ENCODE assay signal across 16 cellular contexts in genomic region chr1:107690491-107690890, GRCh38.
DNase-seq lines count a peak whose midpoint lies in the region; ATAC-seq, FAIRE-seq and TF ChIP-seq lines count a peak whose summit lies in the region.
"Had no signal": no experiment of that assay in that cellular context is flagged by ENCODE, and none has a peak within 500 bp of the region (broad histone marks: within the 10 kb centered on the region; RNA-seq: fewer than 3 reads in every experiment).

No MANE protein-coding gene starts in this region.

- no peaks in the 10 kb centered on the region for H3K27me3 ChIP-seq in PC-3 (ENCODE audit: low read length)
- no peaks in the 10 kb centered on the region for H3K27me3 ChIP-seq in CD8-positive, alpha-beta T cell (ENCODE audit: insufficient read depth, low read length)

- H3K27me3 Mint-ChIP-seq in effector memory CD8-positive, alpha-beta T cell: no peaks in the 10 kb centered on the region
- H3K27me3 Mint-ChIP-seq in nephron progenitor cell (ENCODE audit: low read depth, poor library complexity): no peaks in the 10 kb centered on the region
- no peaks in the 10 kb centered on the region for H3K27me3 Mint-ChIP-seq in CD8-positive, alpha-beta T cell (ENCODE audit: low read depth)
- H3K27me3 Mint-ChIP-seq: IgD-negative memory B cell had no signal

- DNase-seq in PC-3: no peak
- no peak for DNase-seq in effector memory CD8-positive, alpha-beta T cell
- no peak for DNase-seq in nephron progenitor cell
- no peak for DNase-seq in HTR-8/SVneo (ENCODE audit: insufficient read length, low spot score)
- DNase-seq in CD8-positive, alpha-beta T cell: no peak
- DNase-seq: C1 segment of cervical spinal cord, DMS53, NCI-H1930, NCI-H2171 treated with DMSO at 0.1 percent for 48 hours, NCI-H748 treated with DMSO at 0.1 percent for 48 hours, SK-N-SH had no signal

- no TSS peak for BruUV-seq in PC-3 (replicated peaks; lab: Mats Ljungman, UMichigan)

- TF ChIP-seq CTCF in 22Rv1 (IDR thresholded peaks at IDR 0.05) (no peak), PC-3 (conservative IDR thresholded peaks at IDR 0.05; ENCODE audit: low read depth, low read length) (no peak), nephron progenitor cell (IDR thresholded peaks at IDR 0.05) (no peak)
- no peak for TF ChIP-seq CTCF in CD8-positive, alpha-beta T cell (IDR thresholded peaks at IDR 0.05)

- no peak overlapping the region for H3K4me3 Mint-ChIP-seq in effector memory CD8-positive, alpha-beta T cell
- H3K4me3 Mint-ChIP-seq in nephron progenitor cell: no peak overlapping the region
- no peak overlapping the region for H3K4me3 Mint-ChIP-seq in CD8-positive, alpha-beta T cell
- H3K4me3 Mint-ChIP-seq: IgD-negative memory B cell had no signal

- peak overlapping the region; percentile 26 to 56 for H3K27ac Mint-ChIP-seq in effector memory CD8-positive, alpha-beta T cell
- peak overlapping the region; percentile 15 for H3K27ac Mint-ChIP-seq in nephron progenitor cell
- H3K27ac Mint-ChIP-seq in CD8-positive, alpha-beta T cell: no peak overlapping the region
- H3K27ac Mint-ChIP-seq: IgD-negative memory B cell had no signal

- peaks cover 52% of the 10 kb centered on the region for H3K4me1 ChIP-seq in PC-3 (ENCODE audit: insufficient read depth, low read length)
- H3K4me1 ChIP-seq in CD8-positive, alpha-beta T cell (ENCODE audit: insufficient read depth, low read length): no peaks in the 10 kb centered on the region

- H3K9me3 ChIP-seq in PC-3 (ENCODE audit: low read length): no peaks in the 10 kb centered on the region
- no peaks in the 10 kb centered on the region for H3K9me3 ChIP-seq in CD8-positive, alpha-beta T cell (ENCODE audit: low read length)
- H3K9me3 ChIP-seq: SK-N-SH had no signal

- CTCF ChIA-PET in PC-3 (lab: Charles Lee): interaction anchor here (0.6 kb wide), 1 partner anchor 614 kb away, joined by 4 read pairs; no protein-coding TSS in a partner anchor
- CTCF ChIA-PET in CD8-positive, alpha-beta T cell (lab: Charles Lee): no interaction called here

- no peak overlapping the region for H3K4me3 ChIP-seq in PC-3 (ENCODE audit: low read length)
- no peak overlapping the region for H3K4me3 ChIP-seq in CD8-positive, alpha-beta T cell (ENCODE audit: low read depth, low read length)

- no peaks in the 10 kb centered on the region for H3K4me1 Mint-ChIP-seq in effector memory CD8-positive, alpha-beta T cell (ENCODE audit: low read depth in 2 of 2)
- H3K4me1 Mint-ChIP-seq in nephron progenitor cell: peaks cover 32% of the 10 kb centered on the region
- H3K4me1 Mint-ChIP-seq in CD8-positive, alpha-beta T cell (ENCODE audit: low read depth): no peaks in the 10 kb centered on the region
- H3K4me1 Mint-ChIP-seq: IgD-negative memory B cell had no signal

- no peaks in the 10 kb centered on the region for H4K20me1 ChIP-seq in PC-3 (ENCODE audit: low read length)

- no peaks in the 10 kb centered on the region for H3F3A ChIP-seq in PC-3 (ENCODE audit: low read length, unreplicated experiment)

- H3K36me3 Mint-ChIP-seq in effector memory CD8-positive, alpha-beta T cell (ENCODE audit: insufficient read depth): no peaks in the 10 kb centered on the region
- H3K36me3 Mint-ChIP-seq in nephron progenitor cell (ENCODE audit: low read depth): no peaks in the 10 kb centered on the region
- peaks cover 9% of the 10 kb centered on the region for H3K36me3 Mint-ChIP-seq in CD8-positive, alpha-beta T cell

- no peaks in the 10 kb centered on the region for H3K79me2 ChIP-seq in PC-3 (ENCODE audit: low read length)

- H3K9me2 ChIP-seq in PC-3 (replicated peaks; ENCODE audit: low read length): no peaks in the 10 kb centered on the region
- H3K9me2 ChIP-seq: SK-N-SH had no signal

- H3K9ac ChIP-seq in PC-3 (ENCODE audit: low read length): peak overlapping the region; percentile 15; the same call in 1 of the 2 replicates
- H3K9ac ChIP-seq: SK-N-SH had no signal

- FAIRE-seq in HTR-8/SVneo (lab: Jason Lieb, UNC): no peak
- FAIRE-seq: GM19239 had no signal

- H3K4me2 ChIP-seq in PC-3 (ENCODE audit: low read length): no peak overlapping the region
- H3K4me2 ChIP-seq: SK-N-SH had no signal

- ATAC-seq in PC-3 (no peak), HG03354 (IDR thresholded peaks at IDR 0.05; ENCODE audit: poor library complexity, severe bottlenecking, unreplicated experiment) (no peak), GM19328 (IDR thresholded peaks at IDR 0.05; ENCODE audit: unreplicated experiment) (no peak)
- ATAC-seq in effector memory CD8-positive, alpha-beta T cell (replicated peaks): no peak
- ATAC-seq in CD8-positive, alpha-beta T cell: no peak

- no peaks in the 10 kb centered on the region for H3K36me3 ChIP-seq in PC-3 (ENCODE audit: low read depth, low read length)
- no peaks in the 10 kb centered on the region for H3K36me3 ChIP-seq in CD8-positive, alpha-beta T cell (ENCODE audit: insufficient read depth, low read length)

- peak overlapping the region; percentile 90 for H3K27ac ChIP-seq in 22Rv1
- peak overlapping the region; percentile 83 for H3K27ac ChIP-seq in PC-3 (ENCODE audit: low read length)
- no peak overlapping the region for H3K27ac ChIP-seq in CD8-positive, alpha-beta T cell (ENCODE audit: low read depth, low read length)

- POLR2A ChIA-PET in PC-3 (lab: Charles Lee; ENCODE audit: unreplicated experiment): no interaction called here
- POLR2A ChIA-PET in CD8-positive, alpha-beta T cell (lab: Charles Lee): no interaction called here

- no peak overlapping the region for H2AFZ ChIP-seq in PC-3 (ENCODE audit: low read length)

- intact Hi-C loops in PC-3 (cut with micrococcal nuclease): no loop called here
- intact Hi-C loops in CD8-positive, alpha-beta T cell (cut with DNase I, micrococcal nuclease): no loop called here

- no peaks in the 10 kb centered on the region for H3K9me3 Mint-ChIP-seq in effector memory CD8-positive, alpha-beta T cell
- H3K9me3 Mint-ChIP-seq in nephron progenitor cell: no peaks in the 10 kb centered on the region
- no peaks in the 10 kb centered on the region for H3K9me3 Mint-ChIP-seq in CD8-positive, alpha-beta T cell
- H3K9me3 Mint-ChIP-seq: IgD-negative memory B cell had no signal
